23 cellular contexts compared by ENCODE assay signal in the genomic region with DNA sequence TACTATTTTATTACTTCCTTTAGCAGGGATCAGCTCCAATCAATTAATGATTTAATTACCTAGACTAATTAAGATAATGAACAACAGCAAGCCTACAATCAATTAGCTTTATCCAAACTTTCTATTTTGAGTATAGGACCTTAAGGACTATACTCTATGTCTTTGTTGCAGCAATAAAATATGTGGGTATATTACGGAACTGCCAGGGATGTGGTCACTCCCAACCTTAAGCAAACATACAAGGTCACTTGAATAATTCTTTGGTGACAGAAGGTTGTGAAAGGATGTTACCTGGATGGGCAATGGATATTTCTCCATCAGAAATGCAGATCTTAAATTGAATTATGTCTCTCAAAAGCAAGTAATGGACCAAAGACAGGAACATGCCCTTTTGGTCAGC.
DNase-seq lines count a peak whose midpoint lies in the region; ATAC-seq and TF ChIP-seq lines count a peak whose summit lies in the region.
"Had no signal": no experiment of that assay in that cellular context is flagged by ENCODE, and none has a peak within 500 bp of the region (broad histone marks: within the 10 kb centered on the region; RNA-seq: fewer than 3 reads in every experiment).

No MANE protein-coding gene starts in this region.

- H3K9me3 Mint-ChIP-seq in GM23338, result no peaks in the 10 kb centered on the region
- H3K9me3 Mint-ChIP-seq in nephron progenitor cell, result no peaks in the 10 kb centered on the region
- H3K9me3 Mint-ChIP-seq: CD4-positive, alpha-beta T cell; CD8-positive, alpha-beta T cell had no signal

- H3K36me3 Mint-ChIP-seq in GM23338 (ENCODE audit: low read depth) (no peaks in the 10 kb centered on the region), nephron progenitor cell (ENCODE audit: low read depth) (peaks cover 12% of the 10 kb centered on the region)
- H3K36me3 Mint-ChIP-seq: CD8-positive, alpha-beta T cell had no signal

- H3K9me3 ChIP-seq in mucosa of descending colon (no peaks in the 10 kb centered on the region), upper lobe of right lung (no peaks in the 10 kb centered on the region)
- H3K9me3 ChIP-seq: A549 had no signal

- H3K27ac ChIP-seq in GM23338 (ENCODE audit: low read depth) (peak overlapping the region; percentile 39; the same call in 1 of the 2 replicates), upper lobe of right lung (no peak overlapping the region)
- H3K27ac ChIP-seq: 22Rv1; A549; BLaER1 treated with 17β-estradiol and CSF1 and Interleukin-3, amounts not matched to agents 10 nM and 100 nM; C4-2B had no signal

- no peaks in the 10 kb centered on the region for H3K9me2 ChIP-seq in GM23338 (ENCODE audit: insufficient read depth)

- TF ChIP-seq CTCF in GM23338 (conservative IDR thresholded peaks at IDR 0.05; ENCODE audit: low read depth in 2 of 2) (no peak), mucosa of descending colon (IDR thresholded peaks at IDR 0.05) (no peak), nephron progenitor cell (IDR thresholded peaks at IDR 0.05) (no peak), upper lobe of right lung (IDR thresholded peaks at IDR 0.05) (no peak)

- H2AFZ ChIP-seq in GM23338, result no peak overlapping the region

- H3K27me3 ChIP-seq in GM23338 (ENCODE audit: insufficient read depth) (no peaks in the 10 kb centered on the region), upper lobe of right lung (no peaks in the 10 kb centered on the region)
- H3K27me3 ChIP-seq: BLaER1 treated with 17β-estradiol and CSF1 and Interleukin-3, amounts not matched to agents 10 nM and 100 nM had no signal

- intact Hi-C loops in mucosa of descending colon (cut with DNase I, micrococcal nuclease), result no loop called here
- intact Hi-C loops in upper lobe of right lung (cut with DNase I), result no loop called here

- H3K4me1 Mint-ChIP-seq in GM23338 (peaks cover 25% of the 10 kb centered on the region), nephron progenitor cell (peaks cover 31% of the 10 kb centered on the region)
- H3K4me1 Mint-ChIP-seq: B cell had no signal

- H3K36me3 ChIP-seq in GM23338 (ENCODE audit: insufficient read depth) (no peaks in the 10 kb centered on the region), mucosa of descending colon (ENCODE audit: low read depth) (no peaks in the 10 kb centered on the region), upper lobe of right lung (no peaks in the 10 kb centered on the region)
- H3K36me3 ChIP-seq: BLaER1 treated with 17β-estradiol and CSF1 and Interleukin-3, amounts not matched to agents 10 nM and 100 nM had no signal

- no peaks in the 10 kb centered on the region for H3K27me3 Mint-ChIP-seq in GM23338 (ENCODE audit: insufficient read depth, low read depth, poor library complexity)
- peaks cover 4% of the 10 kb centered on the region for H3K27me3 Mint-ChIP-seq in nephron progenitor cell (ENCODE audit: low read depth, poor library complexity)
- H3K27me3 Mint-ChIP-seq: CD4-positive, alpha-beta T cell had no signal

- H3K4me2 ChIP-seq in GM23338, result no peak overlapping the region
- H3K4me2 ChIP-seq: A549; BLaER1 treated with 17β-estradiol and CSF1 and Interleukin-3, amounts not matched to agents 10 nM and 100 nM had no signal

- peak overlapping the region; percentile 84; the same call in 1 of the 2 replicates for H3K27ac Mint-ChIP-seq in GM23338
- peak overlapping the region; percentile 32 for H3K27ac Mint-ChIP-seq in nephron progenitor cell
- H3K27ac Mint-ChIP-seq: B cell; CD4-positive, alpha-beta T cell; CD8-positive, alpha-beta T cell had no signal

- no peak for DNase-seq in GM23338 (ENCODE audit: low spot score)
- no peak for DNase-seq in mucosa of descending colon
- DNase-seq in nephron progenitor cell, result no peak
- no peak for DNase-seq in COLO668 (lab: John Stamatoyannopoulos, UW; ENCODE audit: unreplicated experiment)
- no peak for DNase-seq in upper lobe of right lung
- DNase-seq: AML-193; CD4-positive, alpha-beta T cell; CD8-positive, alpha-beta T cell; COR-L47; DMS 273 treated with DMSO at 0.1 percent for 48 hours; DMS153; DMS53; DMS79; DND-41; EL; GDM1 had no signal

- H3K79me2 ChIP-seq in GM23338 (replicated peaks; ENCODE audit: insufficient read depth), result no peaks in the 10 kb centered on the region; the same call in 1 of the 2 replicates

- H3K4me1 ChIP-seq in GM23338 (ENCODE audit: insufficient read depth), result peaks cover 13% of the 10 kb centered on the region
- H3K4me1 ChIP-seq in mucosa of descending colon (ENCODE audit: low read depth), result no peaks in the 10 kb centered on the region
- no peaks in the 10 kb centered on the region for H3K4me1 ChIP-seq in upper lobe of right lung
- H3K4me1 ChIP-seq: A549; BLaER1 treated with 17β-estradiol and CSF1 and Interleukin-3, amounts not matched to agents 10 nM and 100 nM had no signal

- H3K4me3 Mint-ChIP-seq in GM23338 (no peak overlapping the region), nephron progenitor cell (no peak overlapping the region)
- H3K4me3 Mint-ChIP-seq: B cell; CD4-positive, alpha-beta T cell; CD8-positive, alpha-beta T cell had no signal

- ATAC-seq in GM23338 (no peak), mucosa of descending colon (peak; percentile 89), upper lobe of right lung (no peak), HG03045 (IDR thresholded peaks at IDR 0.05; ENCODE audit: unreplicated experiment) (no peak)
- ATAC-seq: A549; CD8-positive, alpha-beta T cell; GM12878 had no signal

- H4K20me1 ChIP-seq in GM23338 (replicated peaks; ENCODE audit: insufficient read depth), result no peaks in the 10 kb centered on the region
- H4K20me1 ChIP-seq: BLaER1 treated with 17β-estradiol and CSF1 and Interleukin-3, amounts not matched to agents 10 nM and 100 nM had no signal

- no peaks in the 10 kb centered on the region for H3F3A ChIP-seq in GM23338 (replicated peaks; ENCODE audit: low read depth)

- H3K4me3 ChIP-seq in GM23338 (no peak overlapping the region), mucosa of descending colon (no peak overlapping the region), upper lobe of right lung (no peak overlapping the region)
- H3K4me3 ChIP-seq: A549; BLaER1 treated with 17β-estradiol and CSF1 and Interleukin-3, amounts not matched to agents 10 nM and 100 nM; GM12878 had no signal

TF ChIP-seq in GM23338, 12 proteins besides CTCF, POLR2A, EP300 and RAD21:
- no peak for TF ChIP-seq STAT1 (IDR thresholded peaks at IDR 0.05; ENCODE audit: unreplicated experiment)
- TF ChIP-seq EZH2phosphoT487 (IDR thresholded peaks at IDR 0.05; ENCODE audit: unreplicated experiment), result no peak
- TF ChIP-seq, protein P1, sequence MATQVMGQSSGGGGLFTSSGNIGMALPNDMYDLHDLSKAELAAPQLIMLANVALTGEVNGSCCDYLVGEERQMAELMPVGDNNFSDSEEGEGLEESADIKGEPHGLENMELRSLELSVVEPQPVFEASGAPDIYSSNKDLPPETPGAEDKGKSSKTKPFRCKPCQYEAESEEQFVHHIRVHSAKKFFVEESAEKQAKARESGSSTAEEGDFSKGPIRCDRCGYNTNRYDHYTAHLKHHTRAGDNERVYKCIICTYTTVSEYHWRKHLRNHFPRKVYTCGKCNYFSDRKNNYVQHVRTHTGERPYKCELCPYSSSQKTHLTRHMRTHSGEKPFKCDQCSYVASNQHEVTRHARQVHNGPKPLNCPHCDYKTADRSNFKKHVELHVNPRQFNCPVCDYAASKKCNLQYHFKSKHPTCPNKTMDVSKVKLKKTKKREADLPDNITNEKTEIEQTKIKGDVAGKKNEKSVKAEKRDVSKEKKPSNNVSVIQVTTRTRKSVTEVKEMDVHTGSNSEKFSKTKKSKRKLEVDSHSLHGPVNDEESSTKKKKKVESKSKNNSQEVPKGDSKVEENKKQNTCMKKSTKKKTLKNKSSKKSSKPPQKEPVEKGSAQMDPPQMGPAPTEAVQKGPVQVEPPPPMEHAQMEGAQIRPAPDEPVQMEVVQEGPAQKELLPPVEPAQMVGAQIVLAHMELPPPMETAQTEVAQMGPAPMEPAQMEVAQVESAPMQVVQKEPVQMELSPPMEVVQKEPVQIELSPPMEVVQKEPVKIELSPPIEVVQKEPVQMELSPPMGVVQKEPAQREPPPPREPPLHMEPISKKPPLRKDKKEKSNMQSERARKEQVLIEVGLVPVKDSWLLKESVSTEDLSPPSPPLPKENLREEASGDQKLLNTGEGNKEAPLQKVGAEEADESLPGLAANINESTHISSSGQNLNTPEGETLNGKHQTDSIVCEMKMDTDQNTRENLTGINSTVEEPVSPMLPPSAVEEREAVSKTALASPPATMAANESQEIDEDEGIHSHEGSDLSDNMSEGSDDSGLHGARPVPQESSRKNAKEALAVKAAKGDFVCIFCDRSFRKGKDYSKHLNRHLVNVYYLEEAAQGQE (IDR thresholded peaks at IDR 0.05; ENCODE audit: unreplicated experiment), result no peak
- TF ChIP-seq POLR2AphosphoS5 (IDR thresholded peaks at IDR 0.05; ENCODE audit: low read depth), result no peak
- no peak for TF ChIP-seq JUNB (IDR thresholded peaks at IDR 0.05; ENCODE audit: unreplicated experiment)
